20 cellular contexts compared by ENCODE assay signal in genomic region chr1:160431571-160431970, GRCh38. TPM values are rescaled to one million over a fixed set of nuclear protein-coding genes. Genes with fewer than 3 reads are reported as not detected.
DNase-seq lines count a peak whose midpoint lies in the region; ATAC-seq, FAIRE-seq and TF ChIP-seq lines count a peak whose summit lies in the region.
"Had no signal": no experiment of that assay in that cellular context is flagged by ENCODE, and none has a peak within 500 bp of the region (broad histone marks: within the 10 kb centered on the region; RNA-seq: fewer than 3 reads in every experiment).

No MANE protein-coding gene starts in this region.

- peaks cover 67% of the 10 kb centered on the region for H3K4me1 Mint-ChIP-seq in activated T-cell treated with anti-CD3 and anti-CD28 coated beads, Interleukin-2, amount 50 U/mL, for 24 hours (ENCODE audit: low read depth)
- peaks cover 2% of the 10 kb centered on the region for H3K4me1 Mint-ChIP-seq in progenitor cell of endocrine pancreas (ENCODE audit: low read depth)

- no peaks in the 10 kb centered on the region for H3K9me2 ChIP-seq in SU-DHL-6 (replicated peaks; ENCODE audit: insufficient read depth, low read length)
- H3K9me2 ChIP-seq: SK-N-SH had no signal

- SMC1A ChIA-PET in GM12878 (lab: Charles Lee; ENCODE audit: uncharacterized antibody, unreplicated experiment), result interaction anchor here (1.0 to 6.1 kb wide), 23 partner anchors 11 to 280 kb away, joined by 3 to 172 read pairs (median 7); partner anchors contain the start of genes CD48, CD84, SLAMF1 and SLAMF6

- CTCF ChIA-PET in GM12878 (lab: Yijun Ruan, JAX), result interaction anchor here (0.7 to 6.1 kb wide), 6 partner anchors 20 to 176 kb away, joined by 3 to 204 read pairs (median 5); partner anchors contain the start of gene SLAMF6

- H3K27me3 ChIP-seq in SU-DHL-6 (ENCODE audit: low read length) (no peaks in the 10 kb centered on the region), GM12878 (replicated peaks in 1 of 2; ENCODE audit: control insufficient read depth in 2 of 2, insufficient read depth in 2 of 2, low read length in 1 of 2) (no peaks in the 10 kb centered on the region)
- H3K27me3 ChIP-seq: body of pancreas, Peyer's patch had no signal

- peak overlapping the region; percentile 65; the same call in 1 of the 2 replicates for H3K27ac ChIP-seq in SU-DHL-6 (ENCODE audit: low read depth, low read length)
- peak overlapping the region; percentile 100 for H3K27ac ChIP-seq in GM12878 (ENCODE audit: control insufficient read depth, insufficient read depth)
- no peak overlapping the region for H3K27ac ChIP-seq in coronary artery
- H3K27ac ChIP-seq: body of pancreas, epithelial cell of prostate had no signal

- intact Hi-C loops in GM12878 (cut with micrococcal nuclease; ENCODE audit: unreplicated experiment), result loop anchor here (5.0 kb wide), 1 partner anchor 41 kb away; no protein-coding TSS in a partner anchor

- no peaks in the 10 kb centered on the region for H3K36me3 ChIP-seq in SU-DHL-6 (ENCODE audit: low read length)
- no peaks in the 10 kb centered on the region for H3K36me3 ChIP-seq in GM12878 (ENCODE audit: control insufficient read depth in 2 of 2, insufficient read depth in 2 of 2, low read length in 1 of 2)
- H3K36me3 ChIP-seq: Peyer's patch had no signal

- peaks cover 52% of the 10 kb centered on the region for H3K4me1 ChIP-seq in GM12878 (ENCODE audit: control insufficient read depth, insufficient read depth, low read length)

- H3K79me2 ChIP-seq in SU-DHL-6 (ENCODE audit: insufficient read depth, low read length), result no peaks in the 10 kb centered on the region
- H3K79me2 ChIP-seq in GM12878 (ENCODE audit: control insufficient read depth, insufficient read depth, low read length), result no peaks in the 10 kb centered on the region

- peak overlapping the region; percentile 90 for H3K27ac Mint-ChIP-seq in activated T-cell treated with anti-CD3 and anti-CD28 coated beads, Interleukin-2, amount 50 U/mL, for 24 hours
- no peak overlapping the region for H3K27ac Mint-ChIP-seq in progenitor cell of endocrine pancreas
- H3K27ac Mint-ChIP-seq: H9, mesothelial cell of epicardium had no signal

- 16% methylated on average over 2 of the region's 2 CpGs for WGBS in GM12878 (ENCODE audit: insufficient coverage, insufficient replicate concordance, low lambda C conversion rate, missing lambda C conversion rate)

- RAD21 ChIA-PET in GM12878 (lab: Charles Lee; ENCODE audit: unreplicated experiment), result interaction anchor here (0.5 to 6.1 kb wide), 20 partner anchors 12 to 276 kb away, joined by 3 to 156 read pairs (median 12); partner anchors contain the start of genes CD84, SLAMF1 and SLAMF6

- H3K9me3 ChIP-seq in SU-DHL-6 (ENCODE audit: insufficient read depth, low read length), result no peaks in the 10 kb centered on the region
- H3K9me3 ChIP-seq in GM12878 (replicated peaks; ENCODE audit: control insufficient read depth, insufficient read depth, low read length), result peaks cover 14% of the 10 kb centered on the region; the same call in 2 of the 3 replicates
- H3K9me3 ChIP-seq: body of pancreas, Peyer's patch, SK-N-SH had no signal

- H3K9ac ChIP-seq in SU-DHL-6 (ENCODE audit: low read length), result no peak overlapping the region
- H3K9ac ChIP-seq in GM12878 (ENCODE audit: control insufficient read depth, insufficient read depth, low read length), result no peak overlapping the region
- H3K9ac ChIP-seq: SK-N-SH had no signal

- POLR2A ChIA-PET in GM12878 (lab: Charles Lee), result interaction anchor here (0.7 to 5.3 kb wide), 14 partner anchors 20 to 277 kb away, joined by 3 to 61 read pairs (median 6); partner anchors contain the start of gene CD84

- H3K27me3 Mint-ChIP-seq in activated T-cell treated with anti-CD3 and anti-CD28 coated beads, Interleukin-2, amount 50 U/mL, for 24 hours, result no peaks in the 10 kb centered on the region
- no peaks in the 10 kb centered on the region for H3K27me3 Mint-ChIP-seq in progenitor cell of endocrine pancreas

- H2AFZ ChIP-seq in SU-DHL-6 (ENCODE audit: low read depth, low read length, severe bottlenecking), result no peak overlapping the region
- no peak overlapping the region for H2AFZ ChIP-seq in GM12878 (ENCODE audit: control insufficient read depth, low read depth, low read length)

- in situ Hi-C loops in GM12878 (cut with MboI), result loop anchor here (5.0 kb wide), 1 partner anchor 116 kb away; no protein-coding TSS in a partner anchor

- H3F3A ChIP-seq in SU-DHL-6 (ENCODE audit: insufficient read depth), result peaks cover 9% of the 10 kb centered on the region; the same call in 1 of the 2 replicates

- peak; percentile 10 for ATAC-seq in GM12878
- ATAC-seq in stimulated activated naive CD8-positive, alpha-beta T cell treated with anti-CD3 and anti-CD28 coated beads, Interleukin-15, Interleukin-2, amounts not matched to agents 100 U/mL and 50 U/mL, for 24 hours, result peak; percentile 16
- ATAC-seq: body of pancreas, left cardiac atrium had no signal

- no peak overlapping the region for H3K4me3 Mint-ChIP-seq in activated T-cell treated with anti-CD3 and anti-CD28 coated beads, Interleukin-2, amount 50 U/mL, for 24 hours
- H3K4me3 Mint-ChIP-seq in progenitor cell of endocrine pancreas (ENCODE audit: low read depth), result no peak overlapping the region
- H3K4me3 Mint-ChIP-seq: H9, mesothelial cell of epicardium had no signal

- DNase-seq in activated T-cell treated with anti-CD3 and anti-CD28 coated beads, Interleukin-2, amount 50 U/mL, for 24 hours, result no peak
- DNase-seq in activated T-cell treated with anti-CD3 and anti-CD28 coated beads, Interleukin-2, amount 50 U/mL, for 1 hour, result no peak
- DNase-seq in GM12878 (ENCODE audit: low read depth, low spot score) (no peak), cerebellum (ENCODE audit: low spot score) (no peak), progenitor cell of endocrine pancreas (ENCODE audit: low spot score, unreplicated experiment) (no peak), coronary artery (ENCODE audit: low spot score) (no peak)
- no peak for DNase-seq in stimulated activated naive CD8-positive, alpha-beta T cell treated with anti-CD3 and anti-CD28 coated beads, Interleukin-15, Interleukin-2, amounts not matched to agents 100 U/mL and 50 U/mL, for 24 hours
- DNase-seq: activated effector memory CD4-positive, alpha-beta T cell treated with anti-CD3 and anti-CD28 coated beads, Interleukin-2, amount 50 U/mL, for 16 hours; body of pancreas; cortex of kidney; foreskin melanocyte; H9; left cardiac atrium; MM.1S; Peyer's patch; SK-N-SH had no signal

- no peak for TF ChIP-seq POLR2A in GM12878 (IDR thresholded peaks at IDR 0.05; ENCODE audit: low read depth, low read length)

- H4K20me1 ChIP-seq in SU-DHL-6 (ENCODE audit: low read depth, low read length) (no peaks in the 10 kb centered on the region), GM12878 (ENCODE audit: control insufficient read depth, insufficient read depth) (no peaks in the 10 kb centered on the region)

- no TSS peak for BruUV-seq in GM12878 (replicated peaks; lab: Mats Ljungman, UMichigan)

- H3K4me3 ChIP-seq in SU-DHL-6 (ENCODE audit: insufficient read depth, low read length, poor library complexity, severe bottlenecking) (no peak overlapping the region), GM12878 (no peak overlapping the region), coronary artery (no peak overlapping the region)
- H3K4me3 ChIP-seq: body of pancreas, Peyer's patch had no signal

- TF ChIP-seq RAD21 in GM12878 (IDR thresholded peaks at IDR 0.05; ENCODE audit: insufficient read depth, low read depth, low read length), result no peak

- H3K4me2 ChIP-seq in SU-DHL-6 (ENCODE audit: low read depth, low read length, poor library complexity, severe bottlenecking), result peak overlapping the region; percentile 50
- H3K4me2 ChIP-seq in GM12878 (ENCODE audit: control insufficient read depth, insufficient read depth), result peak overlapping the region; percentile 75; the same call in 1 of the 2 replicates
- H3K4me2 ChIP-seq: SK-N-SH had no signal

- no peak for TF ChIP-seq EP300 in GM12878 (IDR thresholded peaks at IDR 0.05; ENCODE audit: borderline replicate concordance in 1 of 2, control insufficient read depth in 1 of 2, low read depth in 2 of 2, low read length in 2 of 2)

- H3K9me3 Mint-ChIP-seq in activated T-cell treated with anti-CD3 and anti-CD28 coated beads, Interleukin-2, amount 50 U/mL, for 24 hours, result peaks cover 26% of the 10 kb centered on the region
- no peaks in the 10 kb centered on the region for H3K9me3 Mint-ChIP-seq in progenitor cell of endocrine pancreas (ENCODE audit: low read depth)
- H3K9me3 Mint-ChIP-seq: H9 had no signal

- no peak for FAIRE-seq in GM12878 (lab: Jason Lieb, UNC)
- FAIRE-seq: TTC549 had no signal

- H3K36me3 Mint-ChIP-seq in activated T-cell treated with anti-CD3 and anti-CD28 coated beads, Interleukin-2, amount 50 U/mL, for 24 hours (ENCODE audit: low read depth), result peaks cover 20% of the 10 kb centered on the region
- H3K36me3 Mint-ChIP-seq in progenitor cell of endocrine pancreas (ENCODE audit: insufficient read depth), result peaks cover 4% of the 10 kb centered on the region

- TF ChIP-seq CTCF in SU-DHL-6 (IDR thresholded peaks at IDR 0.05; ENCODE audit: insufficient read depth, low read length, poor library complexity, severe bottlenecking), result no peak
- no peak for TF ChIP-seq CTCF in GM12878 (IDR thresholded peaks at IDR 0.05 in 2 of 3, conservative IDR thresholded peaks at IDR 0.05 in 1 of 3; ENCODE audit: control insufficient read depth in 2 of 3, extremely low read depth in 1 of 3, insufficient read depth in 1 of 3, low read depth in 3 of 3, low read length in 3 of 3)
- TF ChIP-seq CTCF in progenitor cell of endocrine pancreas (IDR thresholded peaks at IDR 0.05; ENCODE audit: unreplicated experiment), result no peak
- TF ChIP-seq CTCF in coronary artery (IDR thresholded peaks at IDR 0.05), result no peak

TF ChIP-seq in GM12878, 131 proteins besides CTCF, POLR2A, EP300 and RAD21 (continues in another document):
- TF ChIP-seq IRF4 (IDR thresholded peaks at IDR 0.05; ENCODE audit: low read depth, low read length), result peak; percentile 22; the same call in 1 of the 2 replicates

RNA-seq across cellular contexts. Expression of gene VANGL2, which starts 31.2 kb away (rescaled TPM):
- total RNA-seq in GM12878 (2013; cell fraction: nucleolus; rRNA removed), result 4.9 and 5.3 TPM in 2 replicates
- total RNA-seq in GM12878 (2014; rRNA removed) (0.11 and 0.23 TPM in 2 replicates), GM12878 (2014; rRNA removed; fragmentation: Illumina TruSeq; extraction: Trizol) (0.27 and 0.28 TPM in 2 replicates), GM12878 (2021) (1.1 and 1.2 TPM in 2 replicates), cerebellum (17.2 TPM), progenitor cell of endocrine pancreas (75.6 and 80.4 TPM in 2 replicates)
- polyA plus RNA-seq in GM12878 (2011; ENCODE audit: low read depth), result 0.43 TPM
- polyA plus RNA-seq in GM12878 (2011; rRNA removed) (3.0 and 5.0 TPM in 2 replicates), GM12878 (2014; fragmentation: Illumina TruSeq; extraction: Trizol) (0.79 and 1.0 TPM in 2 replicates), GM12878 (2014; fragmentation: Nextera tagmentation; extraction: Ambion mirVana) (under 1 TPM; 0.10 to 0.13 TPM), GM12878 (2014; rRNA removed) (1.2 and 5.0 TPM in 2 replicates), GM12878 (2016; fragmentation: Nextera tagmentation; extraction: Ambion mirVana) (under 1 TPM; 0.16 to 0.28 TPM)
- 4.7 and 5.1 TPM in 2 replicates for polyA plus RNA-seq in GM12878 (2011; cell fraction: cytosol; rRNA removed)
- 10.0 and 10.7 TPM in 2 replicates for polyA plus RNA-seq in GM12878 (2011; cell fraction: nucleus; rRNA removed)
- 0.58 and 0.70 TPM in 2 replicates for polyA plus RNA-seq in GM12878 (2012)
- 3.1 and 4.1 TPM in 2 replicates for polyA minus RNA-seq in GM12878 (2011; rRNA and poly(A)+ RNA removed)
- polyA minus RNA-seq in GM12878 (2011; cell fraction: cytosol; rRNA and poly(A)+ RNA removed), result 1.2 and 2.6 TPM in 2 replicates
- 0.73 and 1.4 TPM in 2 replicates for polyA minus RNA-seq in GM12878 (2011; cell fraction: nucleus; rRNA and poly(A)+ RNA removed)

Comparison
In these comparisons a context has a peak if more than half of its experiments do, and no peak if none do; other contexts are left out.
1. H3K27ac ChIP-seq: peak in SU-DHL-6 (single experiment) and GM12878 (single experiment); none in coronary artery (0 of 2).